ENCODE assay signal across 13 cellular contexts in the genomic region with DNA sequence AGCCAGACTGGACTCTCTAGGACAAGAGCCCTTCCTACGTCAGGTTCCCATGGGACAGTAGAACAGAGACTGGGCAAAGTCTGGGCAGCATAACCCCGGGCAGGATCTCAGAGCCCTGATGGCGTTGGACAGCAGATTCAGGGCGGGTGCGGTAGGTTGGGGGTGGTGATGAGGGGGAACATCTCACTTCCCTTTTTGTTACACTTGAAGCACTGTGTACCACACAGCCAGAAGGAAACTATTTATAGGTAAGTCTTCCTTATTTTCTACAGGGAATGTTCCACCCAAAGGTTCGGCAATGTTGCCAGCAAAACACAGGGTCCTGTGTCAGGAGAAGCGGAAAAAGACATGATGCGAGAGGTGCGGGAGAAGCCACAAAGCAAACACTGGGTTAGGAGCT. TPM values are rescaled to one million over a fixed set of nuclear protein-coding genes. Genes with fewer than 3 reads are reported as not detected.
DNase-seq lines count a peak whose midpoint lies in the region; ATAC-seq, FAIRE-seq and TF ChIP-seq lines count a peak whose summit lies in the region.
"Had no signal": no experiment of that assay in that cellular context is flagged by ENCODE, and none has a peak within 500 bp of the region (broad histone marks: within the 10 kb centered on the region; RNA-seq: fewer than 3 reads in every experiment).

No MANE protein-coding gene starts in this region.

- H3K27ac ChIP-seq in breast epithelium, result peak overlapping the region; percentile 46 to 80
- no peak overlapping the region for H3K27ac ChIP-seq in mammary epithelial cell (ENCODE audit: insufficient read depth, low read depth, low read length)
- H3K27ac ChIP-seq in tibial artery, result peak overlapping the region; percentile 59 to 60
- H3K27ac ChIP-seq in CD4-positive, alpha-beta T cell (ENCODE audit: low read depth, low read length), result no peak overlapping the region
- H3K27ac ChIP-seq: brain microvascular endothelial cell, neutrophil had no signal

- peaks cover 0 to 67% of the 10 kb centered on the region in 2 donors for H3K27me3 ChIP-seq in breast epithelium
- H3K27me3 ChIP-seq in mammary epithelial cell (ENCODE audit: insufficient read depth, low read length), result no peaks in the 10 kb centered on the region
- H3K27me3 ChIP-seq in tibial artery, result no peaks in the 10 kb centered on the region
- no peaks in the 10 kb centered on the region for H3K27me3 ChIP-seq in CD4-positive, alpha-beta T cell (ENCODE audit: control insufficient read depth, insufficient read depth, low read length)
- H3K27me3 ChIP-seq: brain microvascular endothelial cell, neutrophil had no signal

- 73% methylated on average over 9 of the region's 9 CpGs for WGBS in mammary epithelial cell (ENCODE audit: low coverage, missing lambda C conversion rate)

- no peak for FAIRE-seq in H54 (lab: Jason Lieb, UNC)

- dilution Hi-C loops in mammary epithelial cell (cut with HindIII; ENCODE audit: low sequenced_read_pairs), result no loop called here

- no peaks in the 10 kb centered on the region for H3K36me3 ChIP-seq in breast epithelium
- H3K36me3 ChIP-seq in mammary epithelial cell (ENCODE audit: insufficient read depth, low read length), result no peaks in the 10 kb centered on the region
- H3K36me3 ChIP-seq in tibial artery, result peaks cover 0 to 3% (median under 1%) of the 10 kb centered on the region in 3 donors
- H3K36me3 ChIP-seq: brain microvascular endothelial cell, heart right ventricle, neutrophil had no signal

- peaks cover 2% of the 10 kb centered on the region for H3K79me2 ChIP-seq in mammary epithelial cell (ENCODE audit: insufficient read depth, low read length)

- H3K4me2 ChIP-seq in mammary epithelial cell (ENCODE audit: insufficient read depth, low read depth, low read length), result no peak overlapping the region

- TF ChIP-seq POLR2A in breast epithelium (IDR thresholded peaks at IDR 0.05) (no peak), H54 (IDR thresholded peaks at IDR 0.05; ENCODE audit: low read depth, low read length) (no peak)

- CTCF ChIA-PET in mammary epithelial cell (lab: Charles Lee; ENCODE audit: low non-redundant PET) (no interaction called here), activated B cell treated with CpG ODN at 0.5 μM for 24 hours (lab: Charles Lee) (interaction anchor here (2.0 to 7.3 kb wide), 2 partner anchors 50 to 54 kb away, joined by 8 to 128 read pairs; partner anchors contain the start of gene TSC22D3)
- CTCF ChIA-PET in CD4-positive, alpha-beta T cell (lab: Charles Lee), result interaction anchor here (2.0 to 15.2 kb wide), 2 partner anchors 45 to 61 kb away, joined by 6 to 261 read pairs; no protein-coding TSS in a partner anchor

- H3K4me3 Mint-ChIP-seq in activated B cell treated with CpG ODN at 0.5 μM for 24 hours, result peak overlapping the region; percentile 61
- H3K4me3 Mint-ChIP-seq in CD4-positive, alpha-beta T cell, result no peak overlapping the region
- H3K4me3 Mint-ChIP-seq: activated CD4-positive, alpha-beta T cell treated with anti-CD3 and anti-CD28 coated beads for 36 hours had no signal

- peak overlapping the region; percentile 85 for H3K27ac Mint-ChIP-seq in activated B cell treated with CpG ODN at 0.5 μM for 24 hours
- H3K27ac Mint-ChIP-seq in CD4-positive, alpha-beta T cell, result no peak overlapping the region
- H3K27ac Mint-ChIP-seq: activated CD4-positive, alpha-beta T cell treated with anti-CD3 and anti-CD28 coated beads for 36 hours had no signal

- BruUV-seq in mammary epithelial cell (replicated peaks; lab: Mats Ljungman, UMichigan), result no TSS peak

- intact Hi-C loops in breast epithelium (cut with DNase I; ENCODE audit: low total_unique reads) (no loop called here), mammary epithelial cell (cut with micrococcal nuclease) (no loop called here), activated B cell treated with CpG ODN at 0.5 μM for 24 hours (cut with micrococcal nuclease) (loop anchor here (1.0 kb wide), 2 partner anchors 21 to 55 kb away; no protein-coding TSS in a partner anchor), tibial artery (cut with DNase I; ENCODE audit: low total_unique reads) (no loop called here)
- intact Hi-C loops in CD4-positive, alpha-beta T cell (cut with DNase I, micrococcal nuclease), result loop anchor here in 1 of 2 experiments (2.0 kb wide), 1 partner anchor 17 kb away; no protein-coding TSS in a partner anchor

- H2AFZ ChIP-seq in mammary epithelial cell (ENCODE audit: low read depth, low read length), result no peak overlapping the region

- TF ChIP-seq CTCF in breast epithelium (IDR thresholded peaks at IDR 0.05) (no peak), mammary epithelial cell (conservative IDR thresholded peaks at IDR 0.05 in 1 of 2, IDR thresholded peaks at IDR 0.05 in 1 of 2; ENCODE audit: extremely low read depth in 1 of 2, insufficient read depth in 1 of 2, low read depth in 1 of 2, low read length in 2 of 2) (no peak), activated B cell treated with CpG ODN at 0.5 μM for 24 hours (IDR thresholded peaks at IDR 0.05) (no peak), tibial artery (IDR thresholded peaks at IDR 0.05) (no peak)
- TF ChIP-seq CTCF in CD4-positive, alpha-beta T cell (IDR thresholded peaks at IDR 0.05), result no peak

- H3K4me3 ChIP-seq in breast epithelium, result no peak overlapping the region
- no peak overlapping the region for H3K4me3 ChIP-seq in mammary epithelial cell (replicated peaks in 1 of 3; ENCODE audit: insufficient read depth in 1 of 3, low read depth in 2 of 3, low read length in 3 of 3)
- no peak overlapping the region for H3K4me3 ChIP-seq in tibial artery
- H3K4me3 ChIP-seq: heart right ventricle had no signal

- no peak overlapping the region for H3K9ac ChIP-seq in mammary epithelial cell (ENCODE audit: insufficient read depth, low read length)

- no peaks in the 10 kb centered on the region for H3K4me1 ChIP-seq in breast epithelium
- peaks cover 21% of the 10 kb centered on the region for H3K4me1 ChIP-seq in mammary epithelial cell (ENCODE audit: insufficient read depth, low read length)
- H3K4me1 ChIP-seq in tibial artery, result peaks cover 0 to 83% (median 30%) of the 10 kb centered on the region in 4 donors

- H4K20me1 ChIP-seq in mammary epithelial cell (ENCODE audit: insufficient read depth, low read length), result no peaks in the 10 kb centered on the region

- H3K4me1 Mint-ChIP-seq in activated B cell treated with CpG ODN at 0.5 μM for 24 hours, result peaks cover 54% of the 10 kb centered on the region
- peaks cover 19% of the 10 kb centered on the region for H3K4me1 Mint-ChIP-seq in CD4-positive, alpha-beta T cell (ENCODE audit: low read depth)

- DNase-seq in breast epithelium (ENCODE audit: low spot score in 2 of 2) (no peak), mammary epithelial cell (no peak), activated B cell treated with CpG ODN at 0.5 μM for 24 hours (peak; percentile 27), tibial artery (peak; percentile 47 to 74), kidney tubule cell (ENCODE audit: low spot score) (no peak), H54 (ENCODE audit: insufficient read length, low spot score) (no peak)
- DNase-seq in CD4-positive, alpha-beta T cell, result no peak
- DNase-seq: activated CD4-positive, alpha-beta T cell treated with anti-CD3 and anti-CD28 coated beads for 36 hours; brain microvascular endothelial cell; heart right ventricle; NCI-H774 had no signal

- no peaks in the 10 kb centered on the region for H3K27me3 Mint-ChIP-seq in activated B cell treated with CpG ODN at 0.5 μM for 24 hours
- peaks cover 4% of the 10 kb centered on the region for H3K27me3 Mint-ChIP-seq in CD4-positive, alpha-beta T cell
- H3K27me3 Mint-ChIP-seq: activated CD4-positive, alpha-beta T cell treated with anti-CD3 and anti-CD28 coated beads for 36 hours had no signal

- no peaks in the 10 kb centered on the region for H3K36me3 Mint-ChIP-seq in activated B cell treated with CpG ODN at 0.5 μM for 24 hours (ENCODE audit: low read depth)
- H3K36me3 Mint-ChIP-seq in CD4-positive, alpha-beta T cell (ENCODE audit: low read depth), result peaks cover 17% of the 10 kb centered on the region

- in situ Hi-C loops in mammary epithelial cell (cut with MboI; ENCODE audit: low sequenced_read_pairs in 2 of 2), result no loop called here

- H3K9me3 ChIP-seq in breast epithelium (no peaks in the 10 kb centered on the region), mammary epithelial cell (replicated peaks; ENCODE audit: insufficient read depth, low read length) (no peaks in the 10 kb centered on the region), tibial artery (no peaks in the 10 kb centered on the region)
- H3K9me3 ChIP-seq in CD4-positive, alpha-beta T cell (ENCODE audit: control insufficient read depth, low read length), result no peaks in the 10 kb centered on the region
- H3K9me3 ChIP-seq: heart right ventricle, neutrophil had no signal

- ATAC-seq in HG03097 (IDR thresholded peaks at IDR 0.05; ENCODE audit: low FRiP score, unreplicated experiment) (peak; percentile 35), activated B cell treated with CpG ODN at 0.5 μM for 24 hours (ENCODE audit: low read depth) (peak; percentile 70)
- ATAC-seq in CD4-positive, alpha-beta T cell (ENCODE audit: poor library complexity), result no peak
- ATAC-seq: activated CD4-positive, alpha-beta T cell treated with anti-CD3 and anti-CD28 coated beads for 36 hours had no signal

- POLR2A ChIA-PET in activated B cell treated with CpG ODN at 0.5 μM for 24 hours (lab: Charles Lee), result interaction anchor here (1.0 to 12.9 kb wide), 4 partner anchors 20 to 93 kb away, joined by 3 to 440 read pairs (median 4); no protein-coding TSS in a partner anchor
- POLR2A ChIA-PET in CD4-positive, alpha-beta T cell (lab: Charles Lee), result interaction anchor here (1.1 to 1.5 kb wide), 3 partner anchors 20 to 93 kb away, joined by 3 to 4 read pairs (median 3); partner anchors contain the start of gene PRPS1

- no peaks in the 10 kb centered on the region for H3K9me3 Mint-ChIP-seq in activated B cell treated with CpG ODN at 0.5 μM for 24 hours
- no peaks in the 10 kb centered on the region for H3K9me3 Mint-ChIP-seq in CD4-positive, alpha-beta T cell

RNA-seq across cellular contexts. Expression of gene TSC22D3, which starts 54.3 kb away (rescaled TPM):
- total RNA-seq in breast epithelium, result 1,000 to 10,000 TPM in 1 of 3 donors, 100 to 1,000 TPM in 2; 606 to 1,046 (median 681) TPM
- 10 to 100 TPM; 53.9 to 83.7 TPM for total RNA-seq in mammary epithelial cell
- polyA plus RNA-seq in mammary epithelial cell, result 50.7 TPM
- polyA minus RNA-seq in mammary epithelial cell, result 29.4 TPM
- 80.6 and 80.8 TPM in 2 replicates for total RNA-seq in activated B cell treated with CpG ODN at 0.5 μM for 24 hours
- 1,000 to 10,000 TPM; 3,132 to 3,144 TPM for total RNA-seq in CD4-positive, alpha-beta T cell

RNA-seq across cellular contexts. Expression of gene NCBP2L, which starts 56.2 kb away (rescaled TPM):
- not detected for total RNA-seq in breast epithelium
- total RNA-seq in mammary epithelial cell, result not detected
- polyA plus RNA-seq in mammary epithelial cell, result not detected
- polyA minus RNA-seq in mammary epithelial cell, result not detected
- total RNA-seq in activated B cell treated with CpG ODN at 0.5 μM for 24 hours, result not detected in 2 replicates
- not detected for total RNA-seq in CD4-positive, alpha-beta T cell
- total RNA-seq: activated CD4-positive, alpha-beta T cell treated with anti-CD3 and anti-CD28 coated beads for 36 hours had no signal

Comparison
In these comparisons a context has a peak if more than half of its experiments do, and no peak if none do; other contexts are left out.
1. H3K27ac ChIP-seq: peak in breast epithelium (2 of 2) and tibial artery (2 of 2); none in mammary epithelial cell (single experiment) and CD4-positive, alpha-beta T cell (single experiment).
2. DNase-seq: peak in activated B cell treated with CpG ODN at 0.5 μM for 24 hours (single experiment) and tibial artery (2 of 2); none in breast epithelium (0 of 2), mammary epithelial cell (single experiment), CD4-positive, alpha-beta T cell (0 of 10), kidney tubule cell (single experiment) and H54 (single experiment).